ENCODE assay signal across 8 cellular contexts in genomic region chr10:99329891-99330674, GRCh38. TPM values are rescaled to one million over a fixed set of nuclear protein-coding genes. Genes with fewer than 3 reads are reported as not detected.
DNase-seq lines count a peak whose midpoint lies in the region; ATAC-seq and TF ChIP-seq lines count a peak whose summit lies in the region.

No MANE protein-coding gene starts in this region.

- H3K36me3 Mint-ChIP-seq in stimulated activated effector memory CD8-positive, alpha-beta T cell treated with anti-CD3 and anti-CD28 coated beads, Interleukin-12 subunit alpha, Interleukin-12 subunit beta, amount 100 ng/mL, for 72 hours: no peaks in the 10 kb centered on the region

- intact Hi-C loops in ascending aorta (cut with DNase I): no loop called here

- peaks cover 46% of the 10 kb centered on the region for H3K27me3 ChIP-seq in HL-60 (ENCODE audit: insufficient read depth, poor library complexity, severe bottlenecking)
- H3K27me3 ChIP-seq in ascending aorta: no peaks in the 10 kb centered on the region

- peak overlapping the region; percentile 5 for H3K4me3 Mint-ChIP-seq in stimulated activated effector memory CD8-positive, alpha-beta T cell treated with anti-CD3 and anti-CD28 coated beads, Interleukin-12 subunit alpha, Interleukin-12 subunit beta, amount 100 ng/mL, for 72 hours

- peak overlapping the region; percentile 32 for H3K4me3 ChIP-seq in HL-60 (replicated peaks; ENCODE audit: insufficient read depth, low read length)
- H3K4me3 ChIP-seq in ascending aorta: peak overlapping the region; percentile 44 to 79

- no peak overlapping the region for H3K27ac ChIP-seq in HL-60 (replicated peaks)
- no peak overlapping the region for H3K27ac ChIP-seq in ascending aorta

- H3K9me3 Mint-ChIP-seq in stimulated activated effector memory CD8-positive, alpha-beta T cell treated with anti-CD3 and anti-CD28 coated beads, Interleukin-12 subunit alpha, Interleukin-12 subunit beta, amount 100 ng/mL, for 72 hours: no peaks in the 10 kb centered on the region

- no peaks in the 10 kb centered on the region for H3K9me3 ChIP-seq in ascending aorta

- no peaks in the 10 kb centered on the region for H3K36me3 ChIP-seq in ascending aorta

- no peak overlapping the region for H3K27ac Mint-ChIP-seq in stimulated activated effector memory CD8-positive, alpha-beta T cell treated with anti-CD3 and anti-CD28 coated beads, Interleukin-12 subunit alpha, Interleukin-12 subunit beta, amount 100 ng/mL, for 72 hours

- H3K4me1 Mint-ChIP-seq in stimulated activated effector memory CD8-positive, alpha-beta T cell treated with anti-CD3 and anti-CD28 coated beads, Interleukin-12 subunit alpha, Interleukin-12 subunit beta, amount 100 ng/mL, for 72 hours: peaks cover 10% of the 10 kb centered on the region

- DNase-seq in AG08396 (ENCODE audit: low spot score) (peak; percentile 42), HL-60 (ENCODE audit: low read depth in 1 of 2, low spot score in 1 of 2) (no peak), ascending aorta (ENCODE audit: low spot score in 2 of 2) (no peak), iris pigment epithelial cell (ENCODE audit: low read depth) (peak; percentile 12), NCI-H1930 (lab: John Stamatoyannopoulos, UW) (no peak)
- DNase-seq in stimulated activated effector memory CD8-positive, alpha-beta T cell treated with anti-CD3 and anti-CD28 coated beads, Interleukin-12 subunit alpha, Interleukin-12 subunit beta, amount 100 ng/mL, for 72 hours (ENCODE audit: low spot score in 2 of 2): no peak
- no peak for DNase-seq in NK-92 treated with Interleukin-12 subunit alpha and Interleukin-12 subunit beta, amount 100 ng/mL, for 24 hours (lab: John Stamatoyannopoulos, UW)

- peak; percentile 36 for ATAC-seq in GM19328 (IDR thresholded peaks at IDR 0.05; ENCODE audit: unreplicated experiment)
- ATAC-seq in stimulated activated effector memory CD8-positive, alpha-beta T cell treated with anti-CD3 and anti-CD28 coated beads, Interleukin-12 subunit alpha, Interleukin-12 subunit beta, amount 100 ng/mL, for 72 hours: peak; percentile 45

- no peak for TF ChIP-seq CTCF in HL-60 (IDR thresholded peaks at IDR 0.05; ENCODE audit: insufficient read depth, low read length)
- no peak for TF ChIP-seq CTCF in ascending aorta (IDR thresholded peaks at IDR 0.05)

- H3K4me1 ChIP-seq in ascending aorta: peaks cover 0 to 11% of the 10 kb centered on the region in 2 donors

RNA-seq across cellular contexts. Expression of gene CNNM1, which starts 0.9 kb away (rescaled TPM):
- not detected for total RNA-seq in ascending aorta

Comparison
In these comparisons a context has a peak if more than half of its experiments do, and no peak if none do; other contexts are left out.
1. DNase-seq: peak in AG08396 (single experiment) and iris pigment epithelial cell (single experiment); none in HL-60 (0 of 2), ascending aorta (0 of 2), stimulated activated effector memory CD8-positive, alpha-beta T cell treated with anti-CD3 and anti-CD28 coated beads, Interleukin-12 subunit alpha, Interleukin-12 subunit beta, amount 100 ng/mL, for 72 hours (0 of 2), NK-92 treated with Interleukin-12 subunit alpha and Interleukin-12 subunit beta, amount 100 ng/mL, for 24 hours (single experiment) and NCI-H1930 (0 of 2).